ENCODE assay signal across 26 cellular contexts in the genomic region with DNA sequence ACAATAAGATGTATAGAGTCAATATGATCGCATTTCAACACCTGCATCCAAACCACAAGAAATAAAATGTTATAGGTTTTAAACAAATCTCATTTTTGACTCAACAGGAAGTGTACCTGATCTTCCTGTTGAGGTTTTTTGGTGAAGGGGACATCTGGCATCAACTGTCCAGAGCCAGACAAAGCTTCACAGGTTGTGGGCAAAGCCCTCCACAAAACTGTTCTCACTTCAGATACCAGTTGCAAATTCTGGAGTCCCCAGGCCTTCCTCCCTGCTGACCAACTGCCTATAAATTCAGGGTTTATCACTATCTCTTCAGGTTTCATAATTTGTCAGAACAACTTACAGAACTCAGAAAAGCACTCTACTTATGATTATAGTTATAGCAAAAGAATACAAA.
"Had no signal": no experiment of that assay in that cellular context is flagged by ENCODE, and none has a peak within 500 bp of the region (broad histone marks: within the 10 kb centered on the region; RNA-seq: fewer than 3 reads in every experiment).

No MANE protein-coding gene starts in this region.

- H3K4me1 ChIP-seq: stomach, suprapubic skin, testis, thyroid gland, tibial artery, tibial nerve, transverse colon, upper lobe of left lung, upper lobe of right lung, uterus, vagina had no signal

- ATAC-seq: stimulated activated effector memory CD8-positive, alpha-beta T cell treated with anti-CD3 and anti-CD28 coated beads, Interleukin-12 subunit alpha, Interleukin-12 subunit beta, amount 100 ng/mL, for 72 hours; stimulated activated memory B cell treated with anti-CD40 and anti-IgM and Interleukin-4, amounts not matched to agents 10 μg/mL and 1 μg/mL and 100 μg/mL, for 72 hours; stimulated activated naive B cell treated with anti-CD40 and anti-IgM and Interleukin-4, amounts not matched to agents 10 μg/mL and 1 μg/mL and 100 μg/mL, for 72 hours; stimulated activated naive CD8-positive, alpha-beta T cell treated with anti-CD3 and anti-CD28 coated beads, Interleukin-15, amount 100 ng/mL, for 72 hours; stimulated activated naive CD8-positive, alpha-beta T cell treated with anti-CD3 and anti-CD28 coated beads, Interleukin-15, Interleukin-2, amounts not matched to agents 100 U/mL and 50 U/mL, for 24 hours; upper lobe of right lung had no signal

- H3K36me3 ChIP-seq: stomach, suprapubic skin, thoracic aorta, thyroid gland, tibial artery, tibial nerve, transverse colon, upper lobe of left lung, upper lobe of right lung, uterus, vagina had no signal

- H3K9me3 ChIP-seq: suprapubic skin, testis, thoracic aorta, thyroid gland, tibial artery, tibial nerve, upper lobe of right lung, uterus, vagina had no signal

- H3K27me3 ChIP-seq: stomach, suprapubic skin, testis, thyroid gland, tibial nerve, transverse colon, upper lobe of left lung, upper lobe of right lung, uterus, vagina had no signal

- H3K4me3 ChIP-seq: stomach, suprapubic skin, testis, thoracic aorta, thyroid gland, tibial artery, tibial nerve, transverse colon, upper lobe of left lung, upper lobe of right lung, uterus, vagina had no signal

- DNase-seq: stimulated activated CD4-positive, alpha-beta T cell treated with anti-CD3 and anti-CD28 coated beads, Interleukin-2, amount 100 ng/mL, for 48 hours; stimulated activated CD4-positive, alpha-beta T cell treated with anti-CD3 and anti-CD28 coated beads, Interleukin-4, amount 100 ng/mL, for 1 hour; stimulated activated CD4-positive, alpha-beta T cell treated with anti-CD3 and anti-CD28 coated beads, Interleukin-4, amount 100 ng/mL, for 24 hours; stimulated activated CD4-positive, alpha-beta T cell treated with anti-CD3 and anti-CD28 coated beads, Interleukin-4, amount 100 ng/mL, for 4 hours; stimulated activated CD8-positive, alpha-beta memory T cell treated with anti-CD3 and anti-CD28 coated beads, Interleukin-4, amount 100 ng/mL, for 48 hours; stimulated activated naive B cell treated with anti-CD40 and anti-IgM and Interleukin-4, amounts not matched to agents 10 μg/mL and 1 μg/mL and 100 μg/mL, for 72 hours; stimulated activated naive CD4-positive, alpha-beta T cell; stimulated activated naive CD4-positive, alpha-beta T cell treated with Interleukin-2 at 50 U/mL for 16 hours; stimulated activated naive CD8-positive, alpha-beta T cell treated with anti-CD3 and anti-CD28 coated beads, Interleukin-15, amount 100 ng/mL, for 72 hours; stimulated activated naive CD8-positive, alpha-beta T cell treated with anti-CD3 and anti-CD28 coated beads, Interleukin-15, Interleukin-2, amounts not matched to agents 100 U/mL and 50 U/mL, for 24 hours; stomach; substantia nigra; testis; thyroid gland; tibial artery; transverse colon; trophoblast cell; upper lobe of left lung; upper lobe of right lung; uterus had no signal

- H3K27ac ChIP-seq: stomach, suprapubic skin, testis, thoracic aorta, thyroid gland, tibial artery, tibial nerve, transverse colon, upper lobe of left lung, upper lobe of right lung, uterus, vagina had no signal
